20 cellular contexts compared by ENCODE assay signal in genomic region chr17:63041722-63042121, GRCh38.
DNase-seq lines count a peak whose midpoint lies in the region; ATAC-seq and TF ChIP-seq lines count a peak whose summit lies in the region.
"Had no signal": no experiment of that assay in that cellular context is flagged by ENCODE, and none has a peak within 500 bp of the region (broad histone marks: within the 10 kb centered on the region; RNA-seq: fewer than 3 reads in every experiment).

No MANE protein-coding gene starts in this region.

- H3K79me2 ChIP-seq in mammary epithelial cell (ENCODE audit: insufficient read depth, low read length) = peaks cover 88% of the 10 kb centered on the region
- peaks cover 77% of the 10 kb centered on the region for H3K79me2 ChIP-seq in smooth muscle cell (ENCODE audit: low read depth)

- peaks cover 25% of the 10 kb centered on the region for H3K4me1 ChIP-seq in mammary epithelial cell (ENCODE audit: insufficient read depth, low read length)
- no peaks in the 10 kb centered on the region for H3K4me1 ChIP-seq in smooth muscle cell (ENCODE audit: low read depth)
- no peaks in the 10 kb centered on the region for H3K4me1 ChIP-seq in effector memory CD4-positive, alpha-beta T cell (ENCODE audit: control insufficient read depth, insufficient read depth, low read length, poor library complexity, severe bottlenecking)

- no peak for TF ChIP-seq CTCF in mammary epithelial cell (conservative IDR thresholded peaks at IDR 0.05 in 1 of 2, IDR thresholded peaks at IDR 0.05 in 1 of 2; ENCODE audit: extremely low read depth in 1 of 2, insufficient read depth in 1 of 2, low read depth in 1 of 2, low read length in 2 of 2)
- no peak for TF ChIP-seq CTCF in smooth muscle cell (IDR thresholded peaks at IDR 0.05; ENCODE audit: borderline replicate concordance, insufficient read depth, poor library complexity, severe bottlenecking)

- H4K20me1 ChIP-seq in mammary epithelial cell (ENCODE audit: insufficient read depth, low read length) (peaks cover 4% of the 10 kb centered on the region), smooth muscle cell (ENCODE audit: low read depth) (peaks cover 90% of the 10 kb centered on the region)

- no peaks in the 10 kb centered on the region for H3F3A ChIP-seq in smooth muscle cell (ENCODE audit: low read depth)

- no peaks in the 10 kb centered on the region for H3K9me3 ChIP-seq in mammary epithelial cell (replicated peaks; ENCODE audit: insufficient read depth, low read length)
- H3K9me3 ChIP-seq in smooth muscle cell (replicated peaks; ENCODE audit: low read depth) = no peaks in the 10 kb centered on the region
- no peaks in the 10 kb centered on the region for H3K9me3 ChIP-seq in effector memory CD4-positive, alpha-beta T cell (ENCODE audit: control insufficient read depth, low read length)
- H3K9me3 ChIP-seq: BE2C had no signal

- H3K4me2 ChIP-seq in mammary epithelial cell (ENCODE audit: insufficient read depth, low read depth, low read length) (no peak overlapping the region), smooth muscle cell (peak overlapping the region; percentile 7)
- H3K4me2 ChIP-seq: hepatocyte had no signal

- no peak overlapping the region for H3K27ac ChIP-seq in mammary epithelial cell (ENCODE audit: insufficient read depth, low read depth, low read length)
- H3K27ac ChIP-seq in smooth muscle cell (ENCODE audit: low read depth) = no peak overlapping the region
- no peak overlapping the region for H3K27ac ChIP-seq in effector memory CD4-positive, alpha-beta T cell (ENCODE audit: insufficient read depth, low read length, poor library complexity, severe bottlenecking)
- H3K27ac ChIP-seq: hepatocyte, WERI-Rb-1 had no signal

- WGBS in mammary epithelial cell (ENCODE audit: low coverage, missing lambda C conversion rate) = 91% methylated on average over 2 of the region's 2 CpGs
- WGBS in smooth muscle cell (ENCODE audit: low lambda C conversion rate) = 94% methylated on average over 2 of the region's 2 CpGs

- in situ Hi-C loops in mammary epithelial cell (cut with MboI; ENCODE audit: low sequenced_read_pairs in 2 of 2) = no loop called here

- no peak overlapping the region for H3K9ac ChIP-seq in mammary epithelial cell (ENCODE audit: insufficient read depth, low read length)
- H3K9ac ChIP-seq in smooth muscle cell (ENCODE audit: low read depth) = no peak overlapping the region

- ATAC-seq in GM21381 (IDR thresholded peaks at IDR 0.05; ENCODE audit: unreplicated experiment) (no peak), GM19455 (IDR thresholded peaks at IDR 0.05; ENCODE audit: unreplicated experiment) (no peak)
- ATAC-seq: activated CD8-positive, alpha-beta T cell treated with anti-CD3 and anti-CD28 coated beads for 36 hours; GM12878; HCT116; HepG2 had no signal

- dilution Hi-C loops in mammary epithelial cell (cut with HindIII; ENCODE audit: low sequenced_read_pairs) = no loop called here

- BruUV-seq in mammary epithelial cell (replicated peaks; lab: Mats Ljungman, UMichigan) = no TSS peak

- peak; percentile 47 for DNase-seq in NCI-H187 treated with DMSO at 0.1 percent for 48 hours (lab: John Stamatoyannopoulos, UW)
- DNase-seq in NCI-H187 (lab: John Stamatoyannopoulos, UW) = no peak
- peak; percentile 24 for DNase-seq in NCI-H2227 treated with DMSO at 0.1 percent for 48 hours (lab: John Stamatoyannopoulos, UW)
- DNase-seq in mammary epithelial cell = peak; percentile 43
- DNase-seq in smooth muscle cell (lab: John Stamatoyannopoulos, UW; ENCODE audit: unreplicated experiment) = no peak
- no peak for DNase-seq in effector memory CD4-positive, alpha-beta T cell
- DNase-seq: activated CD8-positive, alpha-beta T cell treated with anti-CD3 and anti-CD28 coated beads for 36 hours; activated T-cell treated with anti-CD3 and anti-CD28 coated beads, Interleukin-2, amount 50 U/mL, for 24 hours; BE2C; islet precursor cell; naive B cell; NCI-H2029 treated with DMSO at 0.1 percent for 48 hours; stimulated activated CD4-positive, alpha-beta T cell treated with anti-CD3 and anti-CD28 coated beads, Interleukin-4, amount 100 ng/mL, for 24 hours; WERI-Rb-1 had no signal

- intact Hi-C loops in mammary epithelial cell (cut with micrococcal nuclease) = no loop called here

- H3K4me3 ChIP-seq in mammary epithelial cell (replicated peaks in 1 of 3; ENCODE audit: insufficient read depth in 1 of 3, low read depth in 2 of 3, low read length in 3 of 3) = no peak overlapping the region
- H3K4me3 ChIP-seq in smooth muscle cell = no peak overlapping the region
- H3K4me3 ChIP-seq in effector memory CD4-positive, alpha-beta T cell (ENCODE audit: insufficient read depth, low read depth, low read length, poor library complexity, severe bottlenecking) = no peak overlapping the region
- H3K4me3 ChIP-seq: GM12878, hepatocyte had no signal

- H2AFZ ChIP-seq in mammary epithelial cell (ENCODE audit: low read depth, low read length) (no peak overlapping the region), smooth muscle cell (ENCODE audit: low read depth) (no peak overlapping the region)
- H2AFZ ChIP-seq: hepatocyte had no signal

- H3K36me3 ChIP-seq in mammary epithelial cell (ENCODE audit: insufficient read depth, low read length) (no peaks in the 10 kb centered on the region), smooth muscle cell (ENCODE audit: low read depth) (no peaks in the 10 kb centered on the region)
- no peaks in the 10 kb centered on the region for H3K36me3 ChIP-seq in effector memory CD4-positive, alpha-beta T cell (ENCODE audit: control insufficient read depth, insufficient read depth, low read length)
- H3K36me3 ChIP-seq: BE2C, WERI-Rb-1 had no signal

- CTCF ChIA-PET in mammary epithelial cell (lab: Charles Lee; ENCODE audit: low non-redundant PET) = interaction anchor here (0.6 kb wide), 1 partner anchor 369 kb away, joined by 11 read pairs; no protein-coding TSS in a partner anchor

- H3K27me3 ChIP-seq in mammary epithelial cell (ENCODE audit: insufficient read depth, low read length) (no peaks in the 10 kb centered on the region), smooth muscle cell (ENCODE audit: low read depth) (no peaks in the 10 kb centered on the region)
- no peaks in the 10 kb centered on the region for H3K27me3 ChIP-seq in effector memory CD4-positive, alpha-beta T cell (replicated peaks; ENCODE audit: control insufficient read depth, insufficient read depth, low read length, poor library complexity, severe bottlenecking)
- H3K27me3 ChIP-seq: BE2C, hepatocyte had no signal

Comparison
In these comparisons a context has a peak if more than half of its experiments do, and no peak if none do; other contexts are left out.
1. DNase-seq: peak in NCI-H187 treated with DMSO at 0.1 percent for 48 hours (single experiment), NCI-H2227 treated with DMSO at 0.1 percent for 48 hours (single experiment) and mammary epithelial cell (single experiment); none in NCI-H187 (0 of 2), smooth muscle cell (single experiment) and effector memory CD4-positive, alpha-beta T cell (0 of 3).